Comparison of ENCODE assay signal across 1 cellular context in genomic region chr2:36382472-36382871, GRCh38.
TF ChIP-seq lines count a peak whose summit lies in the region.

No MANE protein-coding gene starts in this region.

TF ChIP-seq in A549, 52 proteins besides CTCF, POLR2A, EP300 and RAD21 (continued from another document):
- TF ChIP-seq PBX3 (IDR thresholded peaks at IDR 0.05) (no peak), RARB (CRISPR knock-in tag; IDR thresholded peaks at IDR 0.05) (no peak), FOSB (CRISPR knock-in tag; IDR thresholded peaks at IDR 0.05) (no peak), CHD2 (IDR thresholded peaks at IDR 0.05; ENCODE audit: low read length, partially characterized antibody) (no peak), NPAS2 (CRISPR knock-in tag; IDR thresholded peaks at IDR 0.05; ENCODE audit: borderline replicate concordance) (no peak), E2F6 (IDR thresholded peaks at IDR 0.05; ENCODE audit: borderline replicate concordance, low read depth) (no peak), MAX (IDR thresholded peaks at IDR 0.05) (no peak), NR3C1 (IDR thresholded peaks at IDR 0.05) (no peak)
